Comparison of ENCODE assay signal across 9 cellular contexts in the genomic region with DNA sequence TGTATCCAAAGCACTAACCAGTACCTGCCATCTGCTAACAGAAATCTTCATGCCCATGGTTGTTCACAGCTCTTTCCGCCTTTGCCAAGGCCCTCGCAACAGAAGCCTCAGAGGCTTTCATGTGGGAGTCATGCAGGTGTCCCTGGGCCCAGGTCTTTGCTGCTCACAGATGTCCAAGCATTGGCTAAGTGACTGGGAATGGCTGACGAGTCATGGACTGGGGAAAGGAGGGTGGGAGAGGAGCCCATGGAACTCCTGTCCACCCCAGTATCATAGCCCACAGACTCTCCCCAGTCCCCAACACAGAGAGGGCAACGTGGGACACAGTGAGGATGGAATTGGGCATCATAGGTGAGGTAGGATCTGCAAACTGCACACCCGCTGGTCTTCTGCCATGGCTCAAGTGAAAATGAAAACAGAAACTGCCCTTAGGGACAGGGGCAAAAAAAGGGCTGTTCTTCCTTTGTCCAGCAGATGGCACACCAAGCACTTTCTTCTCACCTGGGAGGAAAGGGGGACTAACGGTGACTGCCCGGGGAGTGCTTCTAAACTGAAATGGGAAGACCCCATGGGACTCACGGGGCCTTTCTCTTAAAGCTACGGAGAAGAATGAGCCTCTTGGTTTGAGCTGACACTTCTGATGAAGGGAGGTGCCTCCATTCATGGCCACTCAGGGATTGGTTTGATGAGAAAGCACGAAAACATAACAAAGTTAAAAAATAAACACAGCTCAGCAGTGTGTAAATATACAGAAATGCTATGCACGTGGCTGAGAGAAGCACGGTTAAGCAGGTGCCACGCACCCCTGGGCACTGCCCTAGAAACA. TPM values are rescaled to one million over a fixed set of nuclear protein-coding genes. Genes with fewer than 3 reads are reported as not detected.
DNase-seq lines count a peak whose midpoint lies in the region; ATAC-seq and TF ChIP-seq lines count a peak whose summit lies in the region.
"Had no signal": no experiment of that assay in that cellular context is flagged by ENCODE, and none has a peak within 500 bp of the region (broad histone marks: within the 10 kb centered on the region; RNA-seq: fewer than 3 reads in every experiment).

No MANE protein-coding gene starts in this region.

- peak overlapping the region; percentile 75 for H3K4me3 Mint-ChIP-seq in activated naive CD4-positive, alpha-beta T cell treated with anti-CD3 and anti-CD28 coated beads, Interleukin-2, amount 50 U/mL, for 24 hours

- DNase-seq in GM12864 (ENCODE audit: low read depth), result no peak
- DNase-seq in KBM-7, result peak; percentile 87
- peak; percentile 30 for DNase-seq in SHP77 treated with DMSO at 0.1 percent for 48 hours (lab: John Stamatoyannopoulos, UW)
- peak; percentile 82 for DNase-seq in cardiac septum (ENCODE audit: low spot score)
- peak; percentile 76 for DNase-seq in retina
- no peak for DNase-seq in lower leg skin (ENCODE audit: low spot score in 2 of 2)

- H3K4me3 ChIP-seq in GM12864 (ENCODE audit: low read depth, low read length), result peak overlapping the region; percentile 10; the same call in 1 of the 2 replicates
- H3K4me3 ChIP-seq in lower leg skin (ENCODE audit: low read depth, poor library complexity, severe bottlenecking), result no peak overlapping the region

- H3K27me3 Mint-ChIP-seq in activated naive CD4-positive, alpha-beta T cell treated with anti-CD3 and anti-CD28 coated beads, Interleukin-2, amount 50 U/mL, for 24 hours, result no peaks in the 10 kb centered on the region

- TF ChIP-seq POLR2A in lower leg skin (IDR thresholded peaks at IDR 0.05), result no peak

- 31 to 32% methylated on average over 13 of the region's 13 CpGs for WGBS in lower leg skin, 2 donors

- peaks cover 1% of the 10 kb centered on the region for H3K36me3 Mint-ChIP-seq in activated naive CD4-positive, alpha-beta T cell treated with anti-CD3 and anti-CD28 coated beads, Interleukin-2, amount 50 U/mL, for 24 hours

- H3K4me1 Mint-ChIP-seq in activated naive CD4-positive, alpha-beta T cell treated with anti-CD3 and anti-CD28 coated beads, Interleukin-2, amount 50 U/mL, for 24 hours, result peaks cover 84% of the 10 kb centered on the region

- peak; percentile 52 for ATAC-seq in GM21825 (IDR thresholded peaks at IDR 0.05; ENCODE audit: unreplicated experiment)

- peak overlapping the region; percentile 90 for H3K27ac Mint-ChIP-seq in activated naive CD4-positive, alpha-beta T cell treated with anti-CD3 and anti-CD28 coated beads, Interleukin-2, amount 50 U/mL, for 24 hours

- in situ Hi-C loops in KBM-7 (cut with MboI; ENCODE audit: low pct_unique_long_range_greater_than_20kb, low sequenced_read_pairs), result loop anchor here (25.0 kb wide), 1 partner anchor 678 kb away; no protein-coding TSS in a partner anchor

- intact Hi-C loops in cardiac septum (cut with DNase I) (loop anchor here (1.0 to 10.0 kb wide), 4 partner anchors 17 to 370 kb away; partner anchors contain the start of gene NEK5), lower leg skin (cut with DNase I; ENCODE audit: low total_unique reads) (no loop called here)

- no peaks in the 10 kb centered on the region for H3K9me3 Mint-ChIP-seq in activated naive CD4-positive, alpha-beta T cell treated with anti-CD3 and anti-CD28 coated beads, Interleukin-2, amount 50 U/mL, for 24 hours

- TF ChIP-seq CTCF in GM12864 (IDR thresholded peaks at IDR 0.05; ENCODE audit: low read depth, low read length, missing control alignments) (peak; percentile 90), lower leg skin (IDR thresholded peaks at IDR 0.05) (peak in 1 of 3 donors; percentile 36)

RNA-seq across cellular contexts. Expression of gene DHRS12, which starts 11.1 kb away (rescaled TPM):
- total RNA-seq in cardiac septum (9.8 TPM), lower leg skin (10 to 100 TPM in 2 of 4 donors, 1 to 10 TPM in 2; 7.6 to 11.8 (median 10.3) TPM)

RNA-seq across cellular contexts. Expression of gene TMEM272, which starts 29.9 kb away (rescaled TPM):
- total RNA-seq in cardiac septum, result 1.7 TPM
- under 1 TPM in 1 of 4 donors, not detected in 3; 0.32 TPM for total RNA-seq in lower leg skin
- total RNA-seq: subcutaneous adipose tissue had no signal

RNA-seq across cellular contexts. Expression of gene CCDC70, which starts 46.7 kb away (rescaled TPM):
- total RNA-seq in cardiac septum, result not detected
- total RNA-seq in lower leg skin, result not detected
- total RNA-seq: subcutaneous adipose tissue had no signal

Comparison
In these comparisons a context has a peak if more than half of its experiments do, and no peak if none do; other contexts are left out.
1. DNase-seq: peak in KBM-7 (single experiment), SHP77 treated with DMSO at 0.1 percent for 48 hours (single experiment), cardiac septum (single experiment) and retina (single experiment); none in GM12864 (single experiment) and lower leg skin (0 of 2).